Comparison of ENCODE assay signal across 28 cellular contexts in the genomic region with DNA sequence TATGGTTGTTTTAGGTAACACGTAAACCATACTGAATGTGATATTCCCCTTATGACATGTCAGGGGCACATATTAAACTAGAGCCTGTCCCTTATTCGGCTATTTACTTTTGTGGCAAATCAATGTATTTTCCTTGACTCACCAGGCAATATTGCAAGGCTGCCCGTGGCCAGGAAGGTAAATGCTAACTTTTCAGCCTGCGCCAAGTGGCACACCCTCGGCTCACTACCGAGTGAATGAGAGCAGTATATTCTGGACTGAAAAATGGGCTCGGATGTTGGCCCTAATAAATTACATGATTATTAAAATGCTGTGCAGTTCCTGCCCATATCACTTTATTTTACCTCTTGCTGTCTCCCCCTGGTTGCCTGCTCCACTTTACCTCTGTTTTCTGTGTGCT. TPM values are rescaled to one million over a fixed set of nuclear protein-coding genes. Genes with fewer than 3 reads are reported as not detected.
"Had no signal": no experiment of that assay in that cellular context is flagged by ENCODE, and none has a peak within 500 bp of the region (broad histone marks: within the 10 kb centered on the region; RNA-seq: fewer than 3 reads in every experiment).

No MANE protein-coding gene starts in this region.

- H2AFZ ChIP-seq: parathyroid adenoma had no signal

- H3K79me2 ChIP-seq: parathyroid adenoma had no signal

- H3K27ac ChIP-seq: coronary artery, esophagus muscularis mucosa, heart right ventricle, lower lobe of right lung, neutrophil, parathyroid adenoma, right lobe of liver, thyroid gland had no signal

- H3K4me2 ChIP-seq: smooth muscle cell had no signal

- H3K36me3 ChIP-seq: esophagus muscularis mucosa, heart right ventricle, lower lobe of right lung, neutrophil, right lobe of liver, thyroid gland had no signal

- H3K9me3 ChIP-seq: esophagus muscularis mucosa, heart right ventricle, lower lobe of right lung, neutrophil, right lobe of liver, thyroid gland had no signal

- H3K27me3 ChIP-seq: right lobe of liver, thyroid gland had no signal

- DNase-seq: dermis blood vessel endothelial cell; effector memory CD4-positive, alpha-beta T cell; foreskin melanocyte; heart right ventricle; hippocampal formation; kidney glomerular epithelial cell; left ventricle myocardium superior; lower lobe of right lung; naive thymus-derived CD8-positive, alpha-beta T cell; right lobe of liver; stimulated activated CD4-positive, alpha-beta T cell treated with anti-CD3 and anti-CD28 coated beads, Interleukin-12 subunit alpha, Interleukin-12 subunit beta, amount 100 ng/mL, for 4 hours; stimulated activated CD4-positive, alpha-beta T cell treated with anti-CD3 and anti-CD28 coated beads, Interleukin-1b, Interleukin-23, amount 100 ng/mL, for 48 hours; stimulated activated CD4-positive, alpha-beta T cell treated with anti-CD3 and anti-CD28 coated beads, Interleukin-4, amount 100 ng/mL, for 1 hour; stimulated activated CD8-positive, alpha-beta memory T cell treated with anti-CD3 and anti-CD28 coated beads, Interleukin-4, amount 100 ng/mL, for 48 hours; stimulated activated naive CD4-positive, alpha-beta T cell; stimulated activated naive CD8-positive, alpha-beta T cell treated with anti-CD3 and anti-CD28 coated beads, Interleukin-15, amount 100 ng/mL, for 72 hours; thyroid gland had no signal

- H3K9ac ChIP-seq: parathyroid adenoma had no signal

- H3K4me3 ChIP-seq: coronary artery, esophagus muscularis mucosa, heart right ventricle, lower lobe of right lung, right lobe of liver, smooth muscle cell, thyroid gland had no signal

- ATAC-seq: heart right ventricle; left ventricle myocardium superior; lower lobe of right lung; naive thymus-derived CD8-positive, alpha-beta T cell; stimulated activated naive CD8-positive, alpha-beta T cell treated with anti-CD3 and anti-CD28 coated beads, Interleukin-15, amount 100 ng/mL, for 72 hours had no signal

- H3K4me1 ChIP-seq: esophagus muscularis mucosa, heart right ventricle, lower lobe of right lung, parathyroid adenoma, right lobe of liver, thyroid gland had no signal

RNA-seq across cellular contexts. Expression of a gene that starts 46.7 kb away (rescaled TPM):
- total RNA-seq: endothelial cell of umbilical vein; left ventricle myocardium superior; lower lobe of right lung; mesothelial cell of epicardium; myocyte; naive thymus-derived CD8-positive, alpha-beta T cell; omental fat pad; progenitor cell of endocrine pancreas; right lobe of liver; smooth muscle cell had no signal
- polyA plus RNA-seq: endothelial cell of umbilical vein; naive thymus-derived CD8-positive, alpha-beta T cell; smooth muscle cell; urinary bladder had no signal
